In genomic region chr11:35363246-35364100, GRCh38 we compare ENCODE assay signal across 14 cellular contexts. TPM values are rescaled to one million over a fixed set of nuclear protein-coding genes. Genes with fewer than 3 reads are reported as not detected.
DNase-seq lines count a peak whose midpoint lies in the region; ATAC-seq and TF ChIP-seq lines count a peak whose summit lies in the region.
"Had no signal": no experiment of that assay in that cellular context is flagged by ENCODE, and none has a peak within 500 bp of the region (broad histone marks: within the 10 kb centered on the region; RNA-seq: fewer than 3 reads in every experiment).

No MANE protein-coding gene starts in this region.

- no peak for TF ChIP-seq POLR2A in sigmoid colon (IDR thresholded peaks at IDR 0.05)

- peaks cover 61% of the 10 kb centered on the region for H3K4me1 Mint-ChIP-seq in brain

- H3K27me3 ChIP-seq in left ventricle myocardium inferior (ENCODE audit: low read depth), result no peaks in the 10 kb centered on the region
- H3K27me3 ChIP-seq in sigmoid colon, result no peaks in the 10 kb centered on the region

- peak overlapping the region; percentile 8 to 86 (median 76) for H3K27ac Mint-ChIP-seq in brain

- intact Hi-C loops in left ventricle myocardium inferior (cut with micrococcal nuclease), result no loop called here
- intact Hi-C loops in sigmoid colon (cut with DNase I), result no loop called here

- peaks cover 58% of the 10 kb centered on the region for H3K4me1 ChIP-seq in left ventricle myocardium inferior
- H3K4me1 ChIP-seq in sigmoid colon, result peaks cover 0 to 38% (median 30%) of the 10 kb centered on the region in 4 donors

- H3K9me3 ChIP-seq in left ventricle myocardium inferior (replicated peaks) (peaks cover 10% of the 10 kb centered on the region), sigmoid colon (no peaks in the 10 kb centered on the region)

- peak overlapping the region; percentile 68 for H3K27ac ChIP-seq in left ventricle myocardium inferior (replicated peaks)
- H3K27ac ChIP-seq in sigmoid colon, result peak overlapping the region; percentile 59 to 87 (median 78)
- H3K27ac ChIP-seq: SK-N-MC had no signal

- peaks cover 28% of the 10 kb centered on the region for H3K36me3 Mint-ChIP-seq in brain

- 50 to 72% methylated on average over 7 of the region's 7 CpGs for WGBS in sigmoid colon, 2 donors

- H3K9me3 Mint-ChIP-seq in brain, result peaks cover 0 to 12% (median 2%) of the 10 kb centered on the region in 5 experiments

- H3K4me3 ChIP-seq in AG10803 (ENCODE audit: low read length) (peak overlapping the region; percentile 12), left ventricle myocardium inferior (no peak overlapping the region), sigmoid colon (no peak overlapping the region)
- H3K4me3 ChIP-seq: GM12878, SK-N-MC had no signal

- no peak overlapping the region for H3K4me3 Mint-ChIP-seq in brain

- TF ChIP-seq CTCF in AG10803 (conservative IDR thresholded peaks at IDR 0.05; ENCODE audit: low read length), result no peak
- no peak for TF ChIP-seq CTCF in brain (conservative IDR thresholded peaks at IDR 0.05)
- no peak for TF ChIP-seq CTCF in left ventricle myocardium inferior (IDR thresholded peaks at IDR 0.05; ENCODE audit: borderline replicate concordance)
- no peak for TF ChIP-seq CTCF in sigmoid colon (IDR thresholded peaks at IDR 0.05)

- TF ChIP-seq EP300 in sigmoid colon (IDR thresholded peaks at IDR 0.05), result no peak

- ATAC-seq in HG03095 (IDR thresholded peaks at IDR 0.05; ENCODE audit: unreplicated experiment), result no peak
- ATAC-seq: GM12878 had no signal

- no peaks in the 10 kb centered on the region for H3K27me3 Mint-ChIP-seq in brain

- H3K36me3 ChIP-seq in left ventricle myocardium inferior, result no peaks in the 10 kb centered on the region
- H3K36me3 ChIP-seq in sigmoid colon, result no peaks in the 10 kb centered on the region

- peak; percentile 91 for DNase-seq in AG10803 (ENCODE audit: low read depth)
- DNase-seq in left ventricle myocardium inferior, result no peak
- peak; percentile 80 for DNase-seq in sigmoid colon
- DNase-seq in GDM1 (lab: John Stamatoyannopoulos, UW), result no peak
- DNase-seq in NCI-H1436 treated with DMSO at 0.1 percent for 48 hours (lab: John Stamatoyannopoulos, UW), result no peak
- DNase-seq in NCI-H69 (lab: John Stamatoyannopoulos, UW), result no peak
- DNase-seq: activated T-cell treated with anti-CD3 and anti-CD28 coated beads, Interleukin-2, amount 50 U/mL, for 48 hours; NCI-H774; small intestine had no signal

RNA-seq across cellular contexts. Expression of gene SLC1A2, which starts 55.9 kb away (rescaled TPM):
- polyA plus RNA-seq in brain (ENCODE audit: insufficient read depth, low read depth, low replicate concordance) (108 TPM), sigmoid colon (under 1 TPM in 2 of 3 donors, not detected in 1; 0.23 to 0.60 TPM)
- total RNA-seq in left ventricle myocardium inferior (8.4 TPM), sigmoid colon (1 to 10 TPM in 2 of 4 donors, under 1 TPM in 2; 0.14 to 2.2 (median 1.2) TPM)
- total RNA-seq: HT1080 had no signal

Comparison
In these comparisons a context has a peak if more than half of its experiments do, and no peak if none do; other contexts are left out.
1. DNase-seq: peak in AG10803 (single experiment) and sigmoid colon (single experiment); none in left ventricle myocardium inferior (single experiment), GDM1 (single experiment), NCI-H1436 treated with DMSO at 0.1 percent for 48 hours (single experiment) and NCI-H69 (single experiment).